ENCODE assay signal across 8 cellular contexts in the genomic region with DNA sequence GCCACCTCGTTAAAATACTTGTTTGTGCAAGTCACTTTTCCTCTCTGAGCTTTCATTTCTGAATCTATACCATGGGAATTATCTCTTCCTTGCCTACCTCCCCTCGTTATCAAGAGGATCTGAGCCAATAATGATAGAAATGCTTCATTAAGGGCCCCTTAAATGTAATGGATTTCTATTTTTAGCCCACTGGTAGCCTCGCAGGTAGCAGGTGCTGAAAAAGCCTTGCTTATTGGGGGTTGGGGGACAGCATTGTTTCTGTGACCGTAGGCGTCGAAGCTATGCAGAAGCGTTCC. TPM values are rescaled to one million over a fixed set of nuclear protein-coding genes. Genes with fewer than 3 reads are reported as not detected.
A peak's percentile ranks its signal among the peaks of the same experiment; 100 is the strongest.
DNase-seq lines count a peak whose midpoint lies in the region; ATAC-seq and TF ChIP-seq lines count a peak whose summit lies in the region.

No MANE protein-coding gene starts in this region.

- peak overlapping the region; percentile 30 for H3K4me2 ChIP-seq in fibroblast of lung (ENCODE audit: extremely low read depth, insufficient read depth, low read length)

- DNase-seq in GM12865 (ENCODE audit: low read depth) (no peak), Panc1 (ENCODE audit: low read depth, low spot score) (no peak), fibroblast of lung (ENCODE audit: low read depth in 2 of 2) (no peak), retinal pigment epithelial cell (ENCODE audit: low read depth) (no peak), NCI-H1930 (lab: John Stamatoyannopoulos, UW) (no peak), HCEC 1CT (no peak), LoVo (ENCODE audit: low spot score) (no peak)
- no peak for DNase-seq in NK-92 treated with Interleukin-12 subunit alpha and Interleukin-12 subunit beta, amount 100 ng/mL, for 24 hours (lab: John Stamatoyannopoulos, UW)

- peaks cover 3% of the 10 kb centered on the region for H4K20me1 ChIP-seq in fibroblast of lung (ENCODE audit: control insufficient read depth, extremely low read depth, insufficient read depth, low read length)

- no peaks in the 10 kb centered on the region; the same call in 1 of the 2 replicates for H3K36me3 ChIP-seq in Panc1 (ENCODE audit: control insufficient read depth, insufficient read depth, low read length)
- H3K36me3 ChIP-seq in fibroblast of lung (ENCODE audit: control insufficient read depth, insufficient read depth, low read length): no peaks in the 10 kb centered on the region

- H3K4me1 ChIP-seq in Panc1 (ENCODE audit: control insufficient read depth, insufficient read depth, low read length) (peaks cover 44% of the 10 kb centered on the region), fibroblast of lung (ENCODE audit: control insufficient read depth, extremely low read depth, insufficient read depth, low read length) (peaks cover 2% of the 10 kb centered on the region)

- H3K4me3 ChIP-seq in GM12865 (ENCODE audit: low read depth, low read length) (peak overlapping the region; percentile 70), Panc1 (ENCODE audit: low read depth in 2 of 2, low read length in 2 of 2) (peak overlapping the region; percentile 61 to 87), fibroblast of lung (replicated peaks in 1 of 4; ENCODE audit: control extremely low read depth in 1 of 4, insufficient read depth in 1 of 4, low read depth in 3 of 4, low read length in 4 of 4) (peak overlapping the region; percentile 38 to 95 (median 56)), retinal pigment epithelial cell (ENCODE audit: low read length) (peak overlapping the region; percentile 91)

- no peaks in the 10 kb centered on the region for H3K9me3 ChIP-seq in Panc1 (ENCODE audit: control insufficient read depth, insufficient read depth, low read depth, low read length)
- H3K9me3 ChIP-seq in fibroblast of lung (ENCODE audit: control insufficient read depth, insufficient read depth, low read depth, low read length): no peaks in the 10 kb centered on the region

- H3K27ac ChIP-seq in Panc1 (ENCODE audit: low read length): peak overlapping the region; percentile 89
- peak overlapping the region; percentile 43 for H3K27ac ChIP-seq in fibroblast of lung (ENCODE audit: insufficient read depth, low read length)

- no peak overlapping the region for H3K9ac ChIP-seq in fibroblast of lung (ENCODE audit: insufficient read depth, low read length)

- peaks cover 42% of the 10 kb centered on the region for H3K79me2 ChIP-seq in fibroblast of lung (ENCODE audit: control insufficient read depth, insufficient read depth, low read length)

- no peaks in the 10 kb centered on the region for H3K27me3 ChIP-seq in Panc1 (ENCODE audit: control insufficient read depth, insufficient read depth, low read length)
- H3K27me3 ChIP-seq in fibroblast of lung (ENCODE audit: control insufficient read depth, insufficient read depth, low read length): no peaks in the 10 kb centered on the region

- H2AFZ ChIP-seq in fibroblast of lung (ENCODE audit: low read length): peak overlapping the region; percentile 63

- TF ChIP-seq CTCF in GM12865 (IDR thresholded peaks at IDR 0.05; ENCODE audit: insufficient read depth, low read depth, low read length, missing control alignments): no peak
- no peak for TF ChIP-seq CTCF in Panc1 (IDR thresholded peaks at IDR 0.05)
- TF ChIP-seq CTCF in fibroblast of lung (conservative IDR thresholded peaks at IDR 0.05 in 1 of 2, IDR thresholded peaks at IDR 0.05 in 1 of 2; ENCODE audit: low read depth in 1 of 2, low read length in 2 of 2): no peak
- no peak for TF ChIP-seq CTCF in retinal pigment epithelial cell (conservative IDR thresholded peaks at IDR 0.05; ENCODE audit: low read depth, low read length)

- POLR2A ChIA-PET in Panc1 (lab: Charles Lee): interaction anchor here (0.6 kb wide), 1 partner anchor 995 kb away, joined by 6 read pairs; no protein-coding TSS in a partner anchor

- CTCF ChIA-PET in Panc1 (lab: Charles Lee): interaction anchor here (0.6 kb wide), 1 partner anchor 198 kb away, joined by 4 read pairs; no protein-coding TSS in a partner anchor

- intact Hi-C loops in Panc1 (cut with micrococcal nuclease; ENCODE audit: unreplicated experiment): loop anchor here (5.0 to 10.0 kb wide), 2 partner anchors 101 to 191 kb away; no protein-coding TSS in a partner anchor

- BruUV-seq in Panc1 (replicated peaks; lab: Mats Ljungman, UMichigan): no TSS peak

- no peak for ATAC-seq in Panc1

- in situ Hi-C loops in Panc1 (cut with HindIII; ENCODE audit: low pct_unique_long_range_greater_than_20kb, low sequenced_read_pairs): no loop called here

RNA-seq across cellular contexts. Expression of gene PIAS1, which starts 0.5 kb away (rescaled TPM):
- total RNA-seq in Panc1 (2021; ENCODE audit: unreplicated experiment) (44.5 TPM), fibroblast of lung (10.5 and 17.0 TPM in 2 replicates)
- 34.8 TPM for polyA plus RNA-seq in Panc1 (2012; ENCODE audit: insufficient read length)
- 35.1 and 38.2 TPM in 2 replicates for polyA plus RNA-seq in fibroblast of lung
- 14.5 and 21.0 TPM in 2 replicates for polyA plus RNA-seq in fibroblast of lung (2012)
- 27.8 and 35.3 TPM in 2 replicates for polyA minus RNA-seq in fibroblast of lung (ENCODE audit: low replicate concordance)
